2 cellular contexts compared by ENCODE assay signal in the genomic region with DNA sequence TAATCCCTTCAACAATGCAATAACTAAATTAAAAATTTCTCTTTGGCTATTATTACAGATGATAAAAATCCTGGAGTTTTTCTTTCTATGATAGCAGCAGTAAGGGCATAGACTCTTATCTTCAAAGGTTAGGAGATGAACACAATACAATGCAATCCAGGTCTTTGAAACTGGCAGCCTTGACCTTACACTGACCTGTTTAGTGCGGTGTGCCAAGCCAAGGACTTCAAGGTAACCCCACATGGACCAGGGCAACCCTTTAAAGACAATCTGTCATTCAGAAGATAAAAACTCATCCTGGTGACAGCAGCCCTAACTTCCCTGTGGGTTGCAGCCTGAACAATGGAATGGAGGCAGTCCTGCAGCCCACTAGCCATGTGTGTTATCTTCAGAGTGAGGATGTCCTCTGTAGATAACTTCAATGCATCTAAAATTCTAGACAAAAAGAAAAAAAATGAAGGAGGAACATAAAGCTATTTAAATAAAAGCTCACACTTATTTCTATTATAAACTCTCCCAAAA.
TF ChIP-seq lines count a peak whose summit lies in the region.

No MANE protein-coding gene starts in this region.

TF ChIP-seq in SK-N-SH treated with all-trans-retinoic acid at 6 μM for 48 hours, 23 proteins besides CTCF, POLR2A, EP300 and RAD21 (continued from another document):
- no peak for TF ChIP-seq CREB5 (CRISPR knock-in tag; IDR thresholded peaks at IDR 0.05; ENCODE audit: low read depth)
- TF ChIP-seq, protein P1, sequence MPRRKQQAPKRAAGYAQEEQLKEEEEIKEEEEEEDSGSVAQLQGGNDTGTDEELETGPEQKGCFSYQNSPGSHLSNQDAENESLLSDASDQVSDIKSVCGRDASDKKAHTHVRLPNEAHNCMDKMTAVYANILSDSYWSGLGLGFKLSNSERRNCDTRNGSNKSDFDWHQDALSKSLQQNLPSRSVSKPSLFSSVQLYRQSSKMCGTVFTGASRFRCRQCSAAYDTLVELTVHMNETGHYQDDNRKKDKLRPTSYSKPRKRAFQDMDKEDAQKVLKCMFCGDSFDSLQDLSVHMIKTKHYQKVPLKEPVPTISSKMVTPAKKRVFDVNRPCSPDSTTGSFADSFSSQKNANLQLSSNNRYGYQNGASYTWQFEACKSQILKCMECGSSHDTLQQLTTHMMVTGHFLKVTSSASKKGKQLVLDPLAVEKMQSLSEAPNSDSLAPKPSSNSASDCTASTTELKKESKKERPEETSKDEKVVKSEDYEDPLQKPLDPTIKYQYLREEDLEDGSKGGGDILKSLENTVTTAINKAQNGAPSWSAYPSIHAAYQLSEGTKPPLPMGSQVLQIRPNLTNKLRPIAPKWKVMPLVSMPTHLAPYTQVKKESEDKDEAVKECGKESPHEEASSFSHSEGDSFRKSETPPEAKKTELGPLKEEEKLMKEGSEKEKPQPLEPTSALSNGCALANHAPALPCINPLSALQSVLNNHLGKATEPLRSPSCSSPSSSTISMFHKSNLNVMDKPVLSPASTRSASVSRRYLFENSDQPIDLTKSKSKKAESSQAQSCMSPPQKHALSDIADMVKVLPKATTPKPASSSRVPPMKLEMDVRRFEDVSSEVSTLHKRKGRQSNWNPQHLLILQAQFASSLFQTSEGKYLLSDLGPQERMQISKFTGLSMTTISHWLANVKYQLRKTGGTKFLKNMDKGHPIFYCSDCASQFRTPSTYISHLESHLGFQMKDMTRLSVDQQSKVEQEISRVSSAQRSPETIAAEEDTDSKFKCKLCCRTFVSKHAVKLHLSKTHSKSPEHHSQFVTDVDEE (CRISPR knock-in tag; IDR thresholded peaks at IDR 0.05), result no peak
- no peak for TF ChIP-seq ZFP30 (CRISPR knock-in tag; IDR thresholded peaks at IDR 0.05)
TF ChIP-seq in SK-N-SH treated with all-trans-retinoic acid at 6 μM for 48 hours: peak in this region for 0.

TF ChIP-seq in HepG2, 621 proteins besides CTCF, POLR2A, EP300 and RAD21 (continued from another document and continues in another):
- TF ChIP-seq HNF1A (IDR thresholded peaks at IDR 0.05; ENCODE audit: low read depth) (no peak), HNF1A (CRISPR knock-in tag; IDR thresholded peaks at IDR 0.05; ENCODE audit: borderline replicate concordance) (0 out of 2 replicates have a peak, but pooled peaks have one; percentile 31), NR2F1 (CRISPR knock-in tag; IDR thresholded peaks at IDR 0.05) (peak; percentile 67 to 74), RFX1 (IDR thresholded peaks at IDR 0.05) (no peak), SALL1 (CRISPR knock-in tag; IDR thresholded peaks at IDR 0.05) (peak; percentile 24; the same call in 1 of the 2 replicates), BCL6 (CRISPR knock-in tag; IDR thresholded peaks at IDR 0.05) (peak; percentile 86), ZNF788 (CRISPR knock-in tag; IDR thresholded peaks at IDR 0.05; ENCODE audit: borderline replicate concordance) (no peak), KMT2B (CRISPR knock-in tag; IDR thresholded peaks at IDR 0.05) (no peak), SOX6 (IDR thresholded peaks at IDR 0.05) (no peak), SOX6 (CRISPR knock-in tag; IDR thresholded peaks at IDR 0.05) (peak; percentile 75), ZNF101 (CRISPR knock-in tag; IDR thresholded peaks at IDR 0.05; ENCODE audit: borderline replicate concordance, low read depth) (no peak), RXRB (CRISPR knock-in tag; IDR thresholded peaks at IDR 0.05; ENCODE audit: borderline replicate concordance) (peak; percentile 66; the same call in 1 of the 2 replicates), SATB2 (CRISPR knock-in tag; IDR thresholded peaks at IDR 0.05) (no peak), ZNF850 (CRISPR knock-in tag; conservative IDR thresholded peaks at IDR 0.05) (no peak), CBX1 (IDR thresholded peaks at IDR 0.05; ENCODE audit: low read depth) (no peak), RXRA (CRISPR knock-in tag; IDR thresholded peaks at IDR 0.05) (peak; percentile 85; the same call in 1 of the 2 replicates), ZNF251 (CRISPR knock-in tag; IDR thresholded peaks at IDR 0.05) (no peak), TFAP4 (IDR thresholded peaks at IDR 0.05; ENCODE audit: borderline replicate concordance, low read depth) (no peak), ZNF232 (CRISPR knock-in tag; IDR thresholded peaks at IDR 0.05; ENCODE audit: borderline replicate concordance) (no peak), ZNF562 (CRISPR knock-in tag; IDR thresholded peaks at IDR 0.05; ENCODE audit: borderline replicate concordance) (no peak), TCF7 (IDR thresholded peaks at IDR 0.05; ENCODE audit: low read depth) (peak; percentile 64; the same call in 1 of the 2 replicates), TRAFD1 (CRISPR knock-in tag; IDR thresholded peaks at IDR 0.05; ENCODE audit: borderline replicate concordance) (no peak), RARA (CRISPR knock-in tag; IDR thresholded peaks at IDR 0.05) (peak; percentile 93), NR2F6 (IDR thresholded peaks at IDR 0.05) (peak; percentile 85), NR2F6 (CRISPR knock-in tag; IDR thresholded peaks at IDR 0.05) (peak; percentile 82), CREM (IDR thresholded peaks at IDR 0.05) (peak; percentile 42; the same call in 1 of the 2 replicates), CREM (CRISPR knock-in tag; IDR thresholded peaks at IDR 0.05) (no peak), ZNF574 (CRISPR knock-in tag; IDR thresholded peaks at IDR 0.05) (no peak), NKX3-1 (CRISPR knock-in tag; IDR thresholded peaks at IDR 0.05) (no peak), SOX13 (IDR thresholded peaks at IDR 0.05) (0 out of 2 replicates have a peak, but pooled peaks have one; percentile 9), SOX13 (CRISPR knock-in tag; conservative IDR thresholded peaks at IDR 0.05 in 1 of 2, IDR thresholded peaks at IDR 0.05 in 1 of 2) (peak in 1 of 2 experiments; percentile 92; a peak in 2 of 4 replicates), DR1 (CRISPR knock-in tag; IDR thresholded peaks at IDR 0.05) (no peak), HDAC2 (CRISPR knock-in tag; IDR thresholded peaks at IDR 0.05) (0 out of 2 replicates have a peak, but pooled peaks have one; percentile 19), HNF4A (CRISPR knock-in tag; IDR thresholded peaks at IDR 0.05) (peak; percentile 53), THAP11 (CRISPR knock-in tag; IDR thresholded peaks at IDR 0.05) (no peak), ZNF468 (CRISPR knock-in tag; IDR thresholded peaks at IDR 0.05) (no peak), SP5 (CRISPR knock-in tag; IDR thresholded peaks at IDR 0.05; ENCODE audit: borderline replicate concordance, low read depth) (no peak), REXO4 (CRISPR knock-in tag; IDR thresholded peaks at IDR 0.05; ENCODE audit: borderline replicate concordance) (no peak), GATAD2A (CRISPR knock-in tag; IDR thresholded peaks at IDR 0.05) (peak; percentile 59), RFX5 (IDR thresholded peaks at IDR 0.05; ENCODE audit: low read depth, low read length) (no peak), NR2F2 (IDR thresholded peaks at IDR 0.05; ENCODE audit: borderline replicate concordance, low read depth) (peak; percentile 82)
- TF ChIP-seq, protein P2, sequence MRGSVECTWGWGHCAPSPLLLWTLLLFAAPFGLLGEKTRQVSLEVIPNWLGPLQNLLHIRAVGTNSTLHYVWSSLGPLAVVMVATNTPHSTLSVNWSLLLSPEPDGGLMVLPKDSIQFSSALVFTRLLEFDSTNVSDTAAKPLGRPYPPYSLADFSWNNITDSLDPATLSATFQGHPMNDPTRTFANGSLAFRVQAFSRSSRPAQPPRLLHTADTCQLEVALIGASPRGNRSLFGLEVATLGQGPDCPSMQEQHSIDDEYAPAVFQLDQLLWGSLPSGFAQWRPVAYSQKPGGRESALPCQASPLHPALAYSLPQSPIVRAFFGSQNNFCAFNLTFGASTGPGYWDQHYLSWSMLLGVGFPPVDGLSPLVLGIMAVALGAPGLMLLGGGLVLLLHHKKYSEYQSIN (CRISPR knock-in tag; IDR thresholded peaks at IDR 0.05; ENCODE audit: borderline replicate concordance), result no peak
- TF ChIP-seq, protein P3, sequence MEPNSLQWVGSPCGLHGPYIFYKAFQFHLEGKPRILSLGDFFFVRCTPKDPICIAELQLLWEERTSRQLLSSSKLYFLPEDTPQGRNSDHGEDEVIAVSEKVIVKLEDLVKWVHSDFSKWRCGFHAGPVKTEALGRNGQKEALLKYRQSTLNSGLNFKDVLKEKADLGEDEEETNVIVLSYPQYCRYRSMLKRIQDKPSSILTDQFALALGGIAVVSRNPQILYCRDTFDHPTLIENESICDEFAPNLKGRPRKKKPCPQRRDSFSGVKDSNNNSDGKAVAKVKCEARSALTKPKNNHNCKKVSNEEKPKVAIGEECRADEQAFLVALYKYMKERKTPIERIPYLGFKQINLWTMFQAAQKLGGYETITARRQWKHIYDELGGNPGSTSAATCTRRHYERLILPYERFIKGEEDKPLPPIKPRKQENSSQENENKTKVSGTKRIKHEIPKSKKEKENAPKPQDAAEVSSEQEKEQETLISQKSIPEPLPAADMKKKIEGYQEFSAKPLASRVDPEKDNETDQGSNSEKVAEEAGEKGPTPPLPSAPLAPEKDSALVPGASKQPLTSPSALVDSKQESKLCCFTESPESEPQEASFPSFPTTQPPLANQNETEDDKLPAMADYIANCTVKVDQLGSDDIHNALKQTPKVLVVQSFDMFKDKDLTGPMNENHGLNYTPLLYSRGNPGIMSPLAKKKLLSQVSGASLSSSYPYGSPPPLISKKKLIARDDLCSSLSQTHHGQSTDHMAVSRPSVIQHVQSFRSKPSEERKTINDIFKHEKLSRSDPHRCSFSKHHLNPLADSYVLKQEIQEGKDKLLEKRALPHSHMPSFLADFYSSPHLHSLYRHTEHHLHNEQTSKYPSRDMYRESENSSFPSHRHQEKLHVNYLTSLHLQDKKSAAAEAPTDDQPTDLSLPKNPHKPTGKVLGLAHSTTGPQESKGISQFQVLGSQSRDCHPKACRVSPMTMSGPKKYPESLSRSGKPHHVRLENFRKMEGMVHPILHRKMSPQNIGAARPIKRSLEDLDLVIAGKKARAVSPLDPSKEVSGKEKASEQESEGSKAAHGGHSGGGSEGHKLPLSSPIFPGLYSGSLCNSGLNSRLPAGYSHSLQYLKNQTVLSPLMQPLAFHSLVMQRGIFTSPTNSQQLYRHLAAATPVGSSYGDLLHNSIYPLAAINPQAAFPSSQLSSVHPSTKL (CRISPR knock-in tag; IDR thresholded peaks at IDR 0.05), result peak; percentile 66
